ENCODE assay signal across 19 cellular contexts in the genomic region with DNA sequence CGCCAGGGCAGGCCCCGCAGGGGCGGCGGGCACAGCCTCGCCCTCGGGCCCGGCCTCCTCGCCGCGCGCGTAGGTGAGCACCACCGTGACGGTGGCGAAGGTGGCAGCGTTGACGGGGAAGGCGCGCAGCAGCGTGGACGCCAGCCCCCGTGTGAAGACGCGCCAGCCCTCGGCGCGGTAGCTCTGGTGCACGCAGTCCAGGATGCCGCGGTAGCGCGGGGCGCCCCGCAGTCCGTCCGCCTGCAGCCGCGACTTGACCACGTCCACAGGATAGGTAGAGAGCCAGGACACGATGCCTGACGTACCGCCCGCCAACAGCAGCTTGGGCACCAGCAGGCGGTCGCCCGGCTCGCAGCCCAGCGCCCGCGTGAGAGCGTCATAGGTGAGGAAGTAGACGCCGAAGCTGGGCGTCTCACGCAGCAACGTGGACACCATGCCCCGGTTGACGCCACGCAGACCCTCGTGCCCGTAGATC. TPM values are rescaled to one million over a fixed set of nuclear protein-coding genes. Genes with fewer than 3 reads are reported as not detected.
"Had no signal": no experiment of that assay in that cellular context is flagged by ENCODE, and none has a peak within 500 bp of the region (broad histone marks: within the 10 kb centered on the region; RNA-seq: fewer than 3 reads in every experiment).

No MANE protein-coding gene starts in this region.

- H3K27ac ChIP-seq: epithelial cell of prostate, gastrocnemius medialis, hepatocyte, psoas muscle, thoracic aorta, vagina had no signal

- H2AFZ ChIP-seq: hepatocyte had no signal

- DNase-seq: activated CD4-positive, alpha-beta T cell treated with anti-CD3 and anti-CD28 coated beads, Interleukin-2, amount 50 U/mL, for 4 hours; activated naive CD4-positive, alpha-beta T cell; activated T-cell treated with anti-CD3 and anti-CD28 coated beads, Interleukin-2, amount 50 U/mL, for 72 hours; central memory CD4-positive, alpha-beta T cell; effector memory CD8-positive, alpha-beta T cell; kidney glomerular epithelial cell; natural killer cell; occipital lobe; stimulated activated CD4-positive, alpha-beta T cell treated with anti-CD3 and anti-CD28 coated beads, Interleukin-2, amount 100 ng/mL, for 48 hours; T-helper 2 cell had no signal

- ATAC-seq: effector memory CD8-positive, alpha-beta T cell; gastrocnemius medialis; natural killer cell; psoas muscle had no signal

- H3K36me3 ChIP-seq: gastrocnemius medialis had no signal

- H3K27me3 ChIP-seq: adrenal gland, gastrocnemius medialis, hepatocyte, vagina had no signal

- H3K4me3 ChIP-seq: adrenal gland, gastrocnemius medialis, hepatocyte, lung, psoas muscle, thoracic aorta, vagina had no signal

- H3K9me3 ChIP-seq: adrenal gland, gastrocnemius medialis, psoas muscle, thoracic aorta, vagina had no signal

- H3K4me2 ChIP-seq: hepatocyte had no signal

- FAIRE-seq: TTC549 had no signal

RNA-seq across cellular contexts. Expression of a gene that starts 30.8 kb away (rescaled TPM):
- total RNA-seq: activated T-cell treated with anti-CD3 and anti-CD28 coated beads, Interleukin-2, amount 50 U/mL, for 72 hours; occipital lobe; thoracic aorta; vagina had no signal
